ENCODE assay signal across 34 cellular contexts in the genomic region with DNA sequence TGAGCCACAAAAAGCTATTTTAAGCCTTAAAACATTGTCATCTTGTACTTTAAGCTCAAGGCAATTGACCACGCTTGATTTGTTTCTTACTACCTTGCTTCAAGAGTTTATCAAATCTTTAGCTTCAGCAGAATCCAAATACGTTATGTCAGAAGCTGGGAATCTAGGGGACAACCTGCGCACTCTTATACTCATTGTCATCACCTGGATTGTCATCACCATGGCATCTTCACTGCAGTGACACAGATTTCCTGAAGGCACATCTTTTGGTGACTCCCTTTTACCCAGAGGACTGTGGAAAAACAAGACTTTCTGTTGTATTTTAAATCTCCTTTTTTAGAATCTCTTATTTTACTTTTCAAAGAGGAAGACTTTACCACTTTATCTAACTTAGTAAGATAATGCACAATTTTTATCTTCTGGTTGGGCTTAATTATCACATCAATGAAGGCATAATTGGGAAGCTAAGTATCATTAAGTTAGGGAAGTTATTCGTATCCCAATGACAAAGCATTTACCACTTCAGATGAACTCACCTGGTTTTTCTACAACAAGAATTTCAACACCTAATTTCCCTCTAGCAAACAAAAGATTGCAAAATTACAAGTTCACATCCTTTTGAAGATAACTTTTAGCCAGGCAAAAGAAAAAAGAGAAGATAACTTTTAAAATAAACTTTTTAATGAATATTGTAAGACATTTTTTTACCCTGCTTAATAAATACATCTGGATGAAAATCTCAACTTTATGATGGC.
"Had no signal": no experiment of that assay in that cellular context is flagged by ENCODE, and none has a peak within 500 bp of the region (broad histone marks: within the 10 kb centered on the region; RNA-seq: fewer than 3 reads in every experiment).

No MANE protein-coding gene starts in this region.

- H3K27ac Mint-ChIP-seq: activated CD4-positive, alpha-beta T cell treated with anti-CD3 and anti-CD28 coated beads for 36 hours; activated CD8-positive, alpha-beta memory T cell treated with anti-CD3 and anti-CD28 coated beads, Interleukin-2, amount 10 ng/mL, durations not matched to agents 7 days and 5 days; activated CD8-positive, alpha-beta T cell treated with anti-CD3 and anti-CD28 coated beads, Interleukin-2, amount 10 ng/mL, durations not matched to agents 7 days and 5 days; brain; mesothelial cell of epicardium; T-helper 2 cell treated with Interferon-gamma antibody and Interleukin-4, amounts not matched to agents 5 μg/mL and 100 μg/mL, for 36 hours had no signal

- H3K9me3 Mint-ChIP-seq: activated naive CD4-positive, alpha-beta T cell treated with anti-CD3 and anti-CD28 coated beads, Interleukin-2, amount 50 U/mL, for 72 hours; mesothelial cell of epicardium; naive B cell; neural crest cell; T-helper 2 cell treated with Interferon-gamma antibody and Interleukin-4, amounts not matched to agents 5 μg/mL and 100 μg/mL, for 36 hours had no signal

- DNase-seq: activated CD4-positive, alpha-beta T cell treated with anti-CD3 and anti-CD28 coated beads for 36 hours; activated CD4-positive, CD25-positive, alpha-beta regulatory T cell; activated CD8-positive, alpha-beta memory T cell treated with anti-CD3 and anti-CD28 coated beads, Interleukin-2, amount 10 ng/mL, durations not matched to agents 7 days and 5 days; activated CD8-positive, alpha-beta T cell treated with anti-CD3 and anti-CD28 coated beads, Interleukin-2, amount 10 ng/mL, durations not matched to agents 7 days and 5 days; activated naive CD4-positive, alpha-beta T cell; activated T-cell treated with anti-CD3 and anti-CD28 coated beads, Interleukin-2, amount 50 U/mL, for 48 hours; dorsolateral prefrontal cortex; effector memory CD4-positive, alpha-beta T cell; foreskin keratinocyte; heart left ventricle; left cardiac atrium; left ventricle myocardium superior; mammary epithelial cell; naive B cell; occipital lobe; psoas muscle; stimulated activated CD4-positive, alpha-beta T cell treated with anti-CD3 and anti-CD28 coated beads, Interleukin-1b, Interleukin-23, amount 100 ng/mL, for 48 hours; stimulated activated CD4-positive, alpha-beta T cell treated with anti-CD3 and anti-CD28 coated beads, Interleukin-4, amount 100 ng/mL, for 4 hours; stimulated activated CD8-positive, alpha-beta memory T cell treated with anti-CD3 and anti-CD28 coated beads, Interleukin-4, amount 100 ng/mL, for 48 hours; stimulated activated naive CD4-positive, alpha-beta T cell treated with Interleukin-2 at 50 U/mL for 16 hours; T-helper 1 cell; testis; transverse colon; uterus had no signal

- H3K9ac ChIP-seq: parathyroid adenoma had no signal

- H3K4me1 Mint-ChIP-seq: brain, neural crest cell had no signal

- H3K27ac ChIP-seq: ascending aorta, coronary artery, dorsolateral prefrontal cortex, foreskin keratinocyte, heart left ventricle, parathyroid adenoma, psoas muscle, testis, transverse colon, uterus had no signal

- H3K4me2 ChIP-seq: smooth muscle cell had no signal

- FAIRE-seq: islet of Langerhans had no signal

- H3K27me3 ChIP-seq: ascending aorta, dorsolateral prefrontal cortex, heart left ventricle, testis, transverse colon, uterus had no signal

- H3K4me3 ChIP-seq: ascending aorta, coronary artery, dorsolateral prefrontal cortex, heart left ventricle, psoas muscle, smooth muscle cell, testis, transverse colon, uterus had no signal

- H3K4me3 Mint-ChIP-seq: activated CD4-positive, alpha-beta T cell treated with anti-CD3 and anti-CD28 coated beads for 36 hours; activated CD8-positive, alpha-beta memory T cell treated with anti-CD3 and anti-CD28 coated beads, Interleukin-2, amount 10 ng/mL, durations not matched to agents 7 days and 5 days; activated CD8-positive, alpha-beta T cell treated with anti-CD3 and anti-CD28 coated beads, Interleukin-2, amount 10 ng/mL, durations not matched to agents 7 days and 5 days; brain; mesothelial cell of epicardium; naive B cell; neural crest cell; T-helper 2 cell treated with Interferon-gamma antibody and Interleukin-4, amounts not matched to agents 5 μg/mL and 100 μg/mL, for 36 hours had no signal

- H3K4me1 ChIP-seq: ascending aorta, foreskin keratinocyte, parathyroid adenoma, psoas muscle, testis, transverse colon, uterus had no signal

- ATAC-seq: activated CD4-positive, alpha-beta T cell treated with anti-CD3 and anti-CD28 coated beads for 36 hours; activated CD8-positive, alpha-beta memory T cell treated with anti-CD3 and anti-CD28 coated beads, Interleukin-2, amount 10 ng/mL, durations not matched to agents 7 days and 5 days; activated CD8-positive, alpha-beta T cell treated with anti-CD3 and anti-CD28 coated beads, Interleukin-2, amount 10 ng/mL, durations not matched to agents 7 days and 5 days; activated naive CD4-positive, alpha-beta T cell treated with anti-CD3 and anti-CD28 coated beads, Interleukin-2, amount 50 U/mL, for 72 hours; foreskin keratinocyte; heart left ventricle; left cardiac atrium; left ventricle myocardium superior; psoas muscle had no signal

- H3K79me2 ChIP-seq: parathyroid adenoma had no signal

- H3K27me3 Mint-ChIP-seq: activated CD4-positive, alpha-beta T cell treated with anti-CD3 and anti-CD28 coated beads for 36 hours; activated CD8-positive, alpha-beta memory T cell treated with anti-CD3 and anti-CD28 coated beads, Interleukin-2, amount 10 ng/mL, durations not matched to agents 7 days and 5 days; naive B cell had no signal

- H2AFZ ChIP-seq: parathyroid adenoma had no signal

- H3K36me3 ChIP-seq: ascending aorta, transverse colon, uterus had no signal

- H3K36me3 Mint-ChIP-seq: brain, mesothelial cell of epicardium had no signal

- H3K9me3 ChIP-seq: ascending aorta, heart left ventricle, psoas muscle, testis, transverse colon, uterus had no signal
